Comparison of ENCODE assay signal across 11 cellular contexts in the genomic region with DNA sequence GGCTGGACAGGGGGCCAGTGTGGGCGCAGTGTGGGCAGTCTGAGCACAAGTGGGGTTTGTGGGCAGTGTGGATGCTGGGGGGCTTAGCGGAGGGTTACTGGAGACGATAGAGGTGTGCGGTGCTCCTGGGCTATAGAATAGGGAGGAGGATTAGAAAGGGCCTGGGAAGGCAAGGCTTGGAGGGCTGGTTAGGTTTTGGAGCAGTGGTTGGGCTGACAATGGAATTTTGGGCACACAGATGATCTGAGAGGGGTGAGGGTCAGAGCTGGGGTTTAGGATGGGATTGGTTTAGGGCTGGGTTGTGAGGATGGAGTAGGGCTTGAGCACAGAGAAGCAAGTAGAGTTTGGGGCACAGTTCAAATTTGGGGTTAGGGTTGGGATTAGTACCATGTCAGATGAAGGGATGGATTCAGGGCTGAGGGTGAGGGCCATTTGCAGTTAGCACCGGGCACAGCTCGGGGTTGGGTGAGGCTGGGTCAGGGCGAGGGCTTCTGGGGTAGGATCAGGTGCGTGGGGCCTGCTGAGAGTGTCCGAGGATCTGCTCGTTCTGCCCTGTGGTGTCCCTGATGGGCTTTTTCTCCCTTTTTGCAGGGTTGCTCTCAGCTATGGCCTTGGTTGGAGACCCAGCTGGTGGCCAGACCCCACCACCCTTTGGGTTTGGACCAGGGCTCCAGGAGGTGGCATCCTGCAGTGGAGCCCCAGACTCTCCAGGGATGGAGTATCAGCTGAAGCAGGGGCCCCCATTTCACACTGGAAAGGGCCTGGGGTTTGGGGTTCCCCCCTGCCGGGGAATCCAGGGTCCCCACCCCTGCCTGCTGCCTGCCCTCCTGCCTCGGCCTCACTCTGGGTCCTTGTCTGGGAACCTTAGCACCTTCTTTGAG. TPM values are rescaled to one million over a fixed set of nuclear protein-coding genes. Genes with fewer than 3 reads are reported as not detected.
DNase-seq lines count a peak whose midpoint lies in the region; TF ChIP-seq lines count a peak whose summit lies in the region.
"Had no signal": no experiment of that assay in that cellular context is flagged by ENCODE, and none has a peak within 500 bp of the region (broad histone marks: within the 10 kb centered on the region; RNA-seq: fewer than 3 reads in every experiment).

No MANE protein-coding gene starts in this region.

- H3K9me3 Mint-ChIP-seq in immature natural killer cell, result no peaks in the 10 kb centered on the region

- no peak overlapping the region for H3K4me3 Mint-ChIP-seq in immature natural killer cell

- H3K4me1 Mint-ChIP-seq in immature natural killer cell, result no peaks in the 10 kb centered on the region

- no peak for TF ChIP-seq POLR2A in tibial nerve (IDR thresholded peaks at IDR 0.05)

- no peak for TF ChIP-seq EP300 in tibial nerve (IDR thresholded peaks at IDR 0.05)

- H3K4me1 ChIP-seq in NT2/D1 (ENCODE audit: insufficient read depth, insufficient read length), result peaks cover 48% of the 10 kb centered on the region
- peaks cover 54 to 69% of the 10 kb centered on the region in 2 donors for H3K4me1 ChIP-seq in mucosa of rectum (ENCODE audit: control insufficient read depth in 2 of 2, insufficient read depth in 2 of 2, low read length in 2 of 2)
- peaks cover 0 to 48% (median 33%) of the 10 kb centered on the region in 4 donors for H3K4me1 ChIP-seq in tibial nerve

- H3K9me3 ChIP-seq in NT2/D1 (ENCODE audit: insufficient read depth, low read length), result no peaks in the 10 kb centered on the region
- no peaks in the 10 kb centered on the region for H3K9me3 ChIP-seq in mucosa of rectum (ENCODE audit: control insufficient read depth in 2 of 2, low read length in 2 of 2)
- H3K9me3 ChIP-seq in tibial nerve, result no peaks in the 10 kb centered on the region

- H3K36me3 ChIP-seq in NT2/D1 (ENCODE audit: insufficient read depth, insufficient read length, low read length) (no peaks in the 10 kb centered on the region), mucosa of rectum (ENCODE audit: control insufficient read depth in 2 of 2, insufficient read depth in 2 of 2, low read length in 2 of 2) (no peaks in the 10 kb centered on the region), tibial nerve (no peaks in the 10 kb centered on the region)

- H3K27ac Mint-ChIP-seq in immature natural killer cell, result no peak overlapping the region

- TF ChIP-seq CTCF in coronary artery (IDR thresholded peaks at IDR 0.05) (no peak), tibial nerve (IDR thresholded peaks at IDR 0.05) (no peak)

- H3K9ac ChIP-seq in NT2/D1 (ENCODE audit: insufficient read length, low read depth) (peak overlapping the region; percentile 72), mucosa of rectum (ENCODE audit: low read depth in 1 of 2, low read length in 2 of 2) (peak overlapping the region; percentile 79 to 80)

- 92 to 93% methylated on average over 10 to 12 of the region's 12 CpGs for WGBS in tibial nerve, 2 donors

- no peaks in the 10 kb centered on the region for H3K27me3 ChIP-seq in NT2/D1 (ENCODE audit: insufficient read depth, insufficient read length)
- no peaks in the 10 kb centered on the region for H3K27me3 ChIP-seq in mucosa of rectum (ENCODE audit: control insufficient read depth in 2 of 2, insufficient read depth in 2 of 2, low read length in 2 of 2)
- no peaks in the 10 kb centered on the region for H3K27me3 ChIP-seq in tibial nerve

- no peaks in the 10 kb centered on the region for H3K36me3 Mint-ChIP-seq in immature natural killer cell

- peaks cover 0 to 4% (median 3%) of the 10 kb centered on the region in 3 donors for H3K27me3 Mint-ChIP-seq in immature natural killer cell (ENCODE audit: low read depth in 3 of 3)

- H3K4me3 ChIP-seq in NT2/D1 (ENCODE audit: insufficient read length, low read depth) (no peak overlapping the region), coronary artery (no peak overlapping the region), mucosa of rectum (ENCODE audit: low read length in 2 of 2) (no peak overlapping the region), tibial nerve (no peak overlapping the region)
- H3K4me3 ChIP-seq: GM12878 had no signal

- H3K27ac ChIP-seq in coronary artery (peak overlapping the region; percentile 73 to 91), mucosa of rectum (ENCODE audit: low read depth in 2 of 2, low read length in 2 of 2) (peak overlapping the region; percentile 98 to 100), tibial nerve (peak overlapping the region; percentile 69 to 91 (median 84))

- DNase-seq in NT2/D1 (ENCODE audit: low read depth, low spot score), result no peak
- peak; percentile 72 for DNase-seq in coronary artery (ENCODE audit: low spot score)
- no peak for DNase-seq in tibial nerve (ENCODE audit: low spot score in 2 of 2)
- no peak for DNase-seq in immature natural killer cell
- no peak for DNase-seq in COLO829 (ENCODE audit: low spot score)
- no peak for DNase-seq in NCI-H1105 treated with DMSO at 0.1 percent for 48 hours (lab: John Stamatoyannopoulos, UW)
- DNase-seq: caudate nucleus, NCI-H510A, retina had no signal

RNA-seq across cellular contexts. Expression of gene KRT80, which starts 45.6 kb away (rescaled TPM):
- total RNA-seq in tibial nerve, result not detected
- not detected for polyA plus RNA-seq in immature natural killer cell
- total RNA-seq: GM12878 had no signal
